ENCODE assay signal across 8 cellular contexts in genomic region chrX:40154229-40154852, GRCh38. TPM values are rescaled to one million over a fixed set of nuclear protein-coding genes. Genes with fewer than 3 reads are reported as not detected.
DNase-seq lines count a peak whose midpoint lies in the region; ATAC-seq and TF ChIP-seq lines count a peak whose summit lies in the region.

No MANE protein-coding gene starts in this region.

- H3K79me2 ChIP-seq in Loucy (ENCODE audit: insufficient read depth, low read length) (peaks cover 52% of the 10 kb centered on the region), osteoblast (ENCODE audit: insufficient read depth, low read length) (no peaks in the 10 kb centered on the region)

- H3K36me3 ChIP-seq in Loucy (ENCODE audit: insufficient read depth, low read length) (no peaks in the 10 kb centered on the region), osteoblast (ENCODE audit: insufficient read depth, low read length) (no peaks in the 10 kb centered on the region)

- no peaks in the 10 kb centered on the region for H3K27me3 ChIP-seq in Loucy (ENCODE audit: insufficient read depth, low read length, poor library complexity, severe bottlenecking)
- H3K27me3 ChIP-seq in osteoblast (ENCODE audit: insufficient read depth, low read length) = peaks cover 47% of the 10 kb centered on the region

- no peak overlapping the region for H3K27ac ChIP-seq in osteoblast (ENCODE audit: low read depth, low read length)

- H3K4me1 Mint-ChIP-seq in T-cell = peaks cover 10 to 21% (median 19%) of the 10 kb centered on the region in 3 donors

- H3K27me3 Mint-ChIP-seq in T-cell = peaks cover 0 to 4% of the 10 kb centered on the region in 2 donors

- POLR2A ChIA-PET in T-cell (lab: Charles Lee) = interaction anchor here in 1 of 2 donors (0.7 kb wide), 1 partner anchor 14 kb away, joined by 4 read pairs; no protein-coding TSS in a partner anchor

- H3K9me3 ChIP-seq in Loucy (ENCODE audit: insufficient read depth, low read depth, low read length) (no peaks in the 10 kb centered on the region), osteoblast (ENCODE audit: low read depth, low read length) (no peaks in the 10 kb centered on the region)

- ATAC-seq in T-cell (replicated peaks in 1 of 4) = no peak
- no peak for ATAC-seq in HG03378 (IDR thresholded peaks at IDR 0.05; ENCODE audit: unreplicated experiment)
- no peak for ATAC-seq in HG02973 (IDR thresholded peaks at IDR 0.05; ENCODE audit: unreplicated experiment)

- H3K4me2 ChIP-seq in Loucy (ENCODE audit: low read depth, low read length, poor library complexity, severe bottlenecking) (peak overlapping the region; percentile 87), osteoblast (ENCODE audit: insufficient read depth, low read length) (peak overlapping the region; percentile 85)

- TF ChIP-seq CTCF in Loucy (conservative IDR thresholded peaks at IDR 0.05; ENCODE audit: low read length) (no peak), fibroblast of villous mesenchyme (IDR thresholded peaks at IDR 0.05; ENCODE audit: insufficient read depth, low read depth, low read length) (no peak), osteoblast (IDR thresholded peaks at IDR 0.05; ENCODE audit: extremely low read depth, low read depth, low read length) (no peak)

- peak overlapping the region; percentile 96 for H3K9ac ChIP-seq in Loucy (ENCODE audit: low read depth, low read length, poor library complexity, severe bottlenecking)

- no peaks in the 10 kb centered on the region for H3K9me2 ChIP-seq in Loucy (replicated peaks; ENCODE audit: low read depth, low read length)

- CTCF ChIA-PET in T-cell (lab: Charles Lee) = interaction anchor here in 1 of 2 donors (0.6 kb wide), 1 partner anchor 73 kb away, joined by 4 read pairs; no protein-coding TSS in a partner anchor

- H3K4me1 ChIP-seq in Loucy (ENCODE audit: insufficient read depth, low read length, poor library complexity, severe bottlenecking) = peaks cover 37% of the 10 kb centered on the region
- H3K4me1 ChIP-seq in osteoblast (ENCODE audit: insufficient read depth, low read length) = peaks cover 3% of the 10 kb centered on the region

- H3K27ac Mint-ChIP-seq in T-cell = no peak overlapping the region

- H3K36me3 Mint-ChIP-seq in T-cell = no peaks in the 10 kb centered on the region

- H3K9me3 Mint-ChIP-seq in T-cell = no peaks in the 10 kb centered on the region

- H4K20me1 ChIP-seq in Loucy (ENCODE audit: insufficient read depth, low read length, poor library complexity, severe bottlenecking) = peaks cover 2% of the 10 kb centered on the region
- H4K20me1 ChIP-seq in osteoblast (ENCODE audit: insufficient read depth, low read length) = no peaks in the 10 kb centered on the region

- H2AFZ ChIP-seq in Loucy (ENCODE audit: low read length) (no peak overlapping the region), osteoblast (ENCODE audit: low read length) (peak overlapping the region; percentile 63)

- peaks cover 7% of the 10 kb centered on the region; the same call in 1 of the 2 replicates for H3F3A ChIP-seq in Loucy (ENCODE audit: low read depth)

- H3K4me3 Mint-ChIP-seq in T-cell = peak overlapping the region; percentile 71 to 86 (median 77)

- peak; percentile 59 for DNase-seq in DMS53 treated with DMSO at 0.1 percent for 48 hours (lab: John Stamatoyannopoulos, UW; ENCODE audit: unreplicated experiment)
- no peak for DNase-seq in T-cell
- DNase-seq in fibroblast of villous mesenchyme (ENCODE audit: low read depth) = peak; percentile 65
- peak; percentile 97 for DNase-seq in osteoblast (ENCODE audit: insufficient read length, low spot score, missing footprints)
- DNase-seq in NAMALWA (ENCODE audit: low spot score) = no peak

- H3K4me3 ChIP-seq in Loucy (ENCODE audit: low read length, poor library complexity, severe bottlenecking) (peak overlapping the region; percentile 80), fibroblast of villous mesenchyme (ENCODE audit: low read depth, low read length) (peak overlapping the region; percentile 45), osteoblast (ENCODE audit: insufficient read depth, low read length) (peak overlapping the region; percentile 69)

RNA-seq across cellular contexts. Expression of gene BCOR, which starts 56.6 kb away (rescaled TPM):
- total RNA-seq in T-cell = 10 to 100 TPM; 24.4 to 49.2 (median 42.2) TPM
- total RNA-seq in fibroblast of villous mesenchyme = 23.8 and 24.2 TPM in 2 replicates
- 14.7 and 14.8 TPM in 2 replicates for total RNA-seq in osteoblast

Comparison
In these comparisons a context has a peak if more than half of its experiments do, and no peak if none do; other contexts are left out.
1. DNase-seq: peak in DMS53 treated with DMSO at 0.1 percent for 48 hours (single experiment), fibroblast of villous mesenchyme (single experiment) and osteoblast (single experiment); none in T-cell (0 of 34) and NAMALWA (single experiment).
2. Peak in every context shown above with its lines, with median percentiles within 50 percentile points of each other: H3K4me3 ChIP-seq.